In genomic region chr4:172740434-172740833, GRCh38 we compare ENCODE assay signal across 12 cellular contexts.
DNase-seq lines count a peak whose midpoint lies in the region; ATAC-seq and TF ChIP-seq lines count a peak whose summit lies in the region.
"Had no signal": no experiment of that assay in that cellular context is flagged by ENCODE, and none has a peak within 500 bp of the region (broad histone marks: within the 10 kb centered on the region; RNA-seq: fewer than 3 reads in every experiment).

No MANE protein-coding gene starts in this region.

- peaks cover 9% of the 10 kb centered on the region for H3K27me3 Mint-ChIP-seq in nephron progenitor cell (ENCODE audit: low read depth, poor library complexity)
- no peaks in the 10 kb centered on the region for H3K27me3 Mint-ChIP-seq in activated naive CD4-positive, alpha-beta T cell treated with anti-CD3 and anti-CD28 coated beads, Interleukin-2, amount 10 ng/mL, durations not matched to agents 7 days and 5 days
- H3K27me3 Mint-ChIP-seq: CD8-positive, alpha-beta memory T cell; naive thymus-derived CD8-positive, alpha-beta T cell had no signal

- H3K4me3 Mint-ChIP-seq in nephron progenitor cell = no peak overlapping the region
- H3K4me3 Mint-ChIP-seq in activated naive CD4-positive, alpha-beta T cell treated with anti-CD3 and anti-CD28 coated beads, Interleukin-2, amount 10 ng/mL, durations not matched to agents 7 days and 5 days = no peak overlapping the region
- H3K4me3 Mint-ChIP-seq: activated T-helper 1 cell treated with anti-CD3 and anti-CD28 coated beads, Interleukin-12 subunit alpha, Interleukin-12 subunit beta, Interleukin-2, Interleukin-4 antibody, amounts not matched to agents 30 ng/mL and 10 ng/mL and 1 ng/mL, durations not matched to agents 14 hours and 24 hours and 36 hours; CD8-positive, alpha-beta memory T cell; naive thymus-derived CD8-positive, alpha-beta T cell had no signal

- H3K36me3 Mint-ChIP-seq in nephron progenitor cell (ENCODE audit: low read depth) = peaks cover 5% of the 10 kb centered on the region
- no peaks in the 10 kb centered on the region for H3K36me3 Mint-ChIP-seq in activated naive CD4-positive, alpha-beta T cell treated with anti-CD3 and anti-CD28 coated beads, Interleukin-2, amount 10 ng/mL, durations not matched to agents 7 days and 5 days
- H3K36me3 Mint-ChIP-seq: CD8-positive, alpha-beta memory T cell had no signal

- CTCF ChIA-PET in activated naive CD4-positive, alpha-beta T cell treated with anti-CD3 and anti-CD28 coated beads, Interleukin-2, amount 10 ng/mL, durations not matched to agents 7 days and 5 days (lab: Charles Lee) = no interaction called here

- H3K9me3 Mint-ChIP-seq in nephron progenitor cell = peaks cover 26% of the 10 kb centered on the region
- peaks cover 17% of the 10 kb centered on the region for H3K9me3 Mint-ChIP-seq in activated naive CD4-positive, alpha-beta T cell treated with anti-CD3 and anti-CD28 coated beads, Interleukin-2, amount 10 ng/mL, durations not matched to agents 7 days and 5 days

- no peaks in the 10 kb centered on the region for H3K4me1 Mint-ChIP-seq in nephron progenitor cell
- no peaks in the 10 kb centered on the region for H3K4me1 Mint-ChIP-seq in activated naive CD4-positive, alpha-beta T cell treated with anti-CD3 and anti-CD28 coated beads, Interleukin-2, amount 10 ng/mL, durations not matched to agents 7 days and 5 days
- H3K4me1 Mint-ChIP-seq: CD8-positive, alpha-beta memory T cell; naive thymus-derived CD8-positive, alpha-beta T cell had no signal

- ATAC-seq in GM19324 (IDR thresholded peaks at IDR 0.05; ENCODE audit: low FRiP score, unreplicated experiment) (peak; percentile 79), HG02571 (IDR thresholded peaks at IDR 0.05; ENCODE audit: unreplicated experiment) (peak; percentile 96), HG03159 (IDR thresholded peaks at IDR 0.05; ENCODE audit: unreplicated experiment) (peak; percentile 91)
- ATAC-seq: naive thymus-derived CD8-positive, alpha-beta T cell had no signal

- H3K27ac Mint-ChIP-seq in nephron progenitor cell = no peak overlapping the region
- no peak overlapping the region for H3K27ac Mint-ChIP-seq in activated naive CD4-positive, alpha-beta T cell treated with anti-CD3 and anti-CD28 coated beads, Interleukin-2, amount 10 ng/mL, durations not matched to agents 7 days and 5 days
- H3K27ac Mint-ChIP-seq: activated T-helper 1 cell treated with anti-CD3 and anti-CD28 coated beads, Interleukin-12 subunit alpha, Interleukin-12 subunit beta, Interleukin-2, Interleukin-4 antibody, amounts not matched to agents 30 ng/mL and 10 ng/mL and 1 ng/mL, durations not matched to agents 14 hours and 24 hours and 36 hours; CD8-positive, alpha-beta memory T cell; naive thymus-derived CD8-positive, alpha-beta T cell had no signal

- peak; percentile 80 for DNase-seq in renal cortical epithelial cell (ENCODE audit: low read depth)
- DNase-seq in NCI-H146 treated with DMSO at 0.1 percent for 48 hours (lab: John Stamatoyannopoulos, UW; ENCODE audit: unreplicated experiment) = no peak
- DNase-seq in nephron progenitor cell = no peak
- no peak for DNase-seq in activated naive CD4-positive, alpha-beta T cell treated with anti-CD3 and anti-CD28 coated beads, Interleukin-2, amount 10 ng/mL, durations not matched to agents 7 days and 5 days
- DNase-seq: CD8-positive, alpha-beta memory T cell; naive thymus-derived CD8-positive, alpha-beta T cell; NCI-H524 treated with DMSO at 0.1 percent for 48 hours; SHP77 treated with DMSO at 0.1 percent for 48 hours had no signal

- no peak for TF ChIP-seq CTCF in nephron progenitor cell (IDR thresholded peaks at IDR 0.05)
